In the genomic region with DNA sequence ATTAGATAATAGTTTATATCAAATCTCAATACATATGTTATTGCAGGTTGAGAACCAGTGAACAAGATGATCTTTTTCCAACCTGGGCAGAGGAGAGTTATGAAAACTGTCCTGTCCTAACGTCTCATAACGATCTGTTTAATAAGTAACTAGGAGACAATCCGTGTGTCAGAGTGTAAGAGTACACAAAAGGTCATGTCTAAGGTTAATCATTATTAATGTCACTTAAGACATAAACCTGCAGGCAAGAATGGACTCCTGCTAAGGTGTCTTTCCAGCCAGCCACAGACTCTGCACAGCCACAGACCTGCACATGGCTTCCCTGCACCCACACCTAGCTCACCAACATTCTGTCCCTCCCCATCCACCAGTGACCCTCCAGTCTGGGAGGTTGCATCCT, we compare ENCODE assay signal across 1 cellular context.
A peak's percentile ranks its signal among the peaks of the same experiment; 100 is the strongest.
TF ChIP-seq lines count a peak whose summit lies in the region.

No MANE protein-coding gene starts in this region.

TF ChIP-seq in HepG2, 621 proteins besides CTCF, POLR2A, EP300 and RAD21 (continues in another document):
- peak; percentile 93 for TF ChIP-seq HNF1A (IDR thresholded peaks at IDR 0.05; ENCODE audit: low read depth)
- peak; percentile 88 for TF ChIP-seq HNF1A (CRISPR knock-in tag; IDR thresholded peaks at IDR 0.05; ENCODE audit: borderline replicate concordance)
- 0 out of 2 replicates have a peak, but pooled peaks have one; percentile 22 for TF ChIP-seq CEBPG (CRISPR knock-in tag; IDR thresholded peaks at IDR 0.05)
- TF ChIP-seq ZIK1 (CRISPR knock-in tag; IDR thresholded peaks at IDR 0.05; ENCODE audit: borderline replicate concordance, low read depth): no peak
- TF ChIP-seq REPIN1 (CRISPR knock-in tag; IDR thresholded peaks at IDR 0.05; ENCODE audit: borderline replicate concordance, low read depth): no peak
- peak; percentile 46; the same call in 1 of the 2 replicates for TF ChIP-seq RXRB (CRISPR knock-in tag; IDR thresholded peaks at IDR 0.05; ENCODE audit: borderline replicate concordance)
- TF ChIP-seq HOXA9 (CRISPR knock-in tag; IDR thresholded peaks at IDR 0.05; ENCODE audit: borderline replicate concordance): no peak
- TF ChIP-seq POLR2G (IDR thresholded peaks at IDR 0.05; ENCODE audit: low read depth, low read length): no peak
- no peak for TF ChIP-seq ZNF430 (CRISPR knock-in tag; IDR thresholded peaks at IDR 0.05)
- TF ChIP-seq, protein P1, sequence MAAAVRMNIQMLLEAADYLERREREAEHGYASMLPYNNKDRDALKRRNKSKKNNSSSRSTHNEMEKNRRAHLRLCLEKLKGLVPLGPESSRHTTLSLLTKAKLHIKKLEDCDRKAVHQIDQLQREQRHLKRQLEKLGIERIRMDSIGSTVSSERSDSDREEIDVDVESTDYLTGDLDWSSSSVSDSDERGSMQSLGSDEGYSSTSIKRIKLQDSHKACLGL (CRISPR knock-in tag; IDR thresholded peaks at IDR 0.05): no peak
- no peak for TF ChIP-seq NRL (CRISPR knock-in tag; IDR thresholded peaks at IDR 0.05; ENCODE audit: borderline replicate concordance)
- no peak for TF ChIP-seq ZFP62 (CRISPR knock-in tag; IDR thresholded peaks at IDR 0.05)
- TF ChIP-seq, protein P2, sequence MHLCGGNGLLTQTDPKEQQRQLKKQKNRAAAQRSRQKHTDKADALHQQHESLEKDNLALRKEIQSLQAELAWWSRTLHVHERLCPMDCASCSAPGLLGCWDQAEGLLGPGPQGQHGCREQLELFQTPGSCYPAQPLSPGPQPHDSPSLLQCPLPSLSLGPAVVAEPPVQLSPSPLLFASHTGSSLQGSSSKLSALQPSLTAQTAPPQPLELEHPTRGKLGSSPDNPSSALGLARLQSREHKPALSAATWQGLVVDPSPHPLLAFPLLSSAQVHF (CRISPR knock-in tag; IDR thresholded peaks at IDR 0.05): no peak
- peak; percentile 65; the same call in 1 of the 2 replicates for TF ChIP-seq SOX5 (CRISPR knock-in tag; IDR thresholded peaks at IDR 0.05; ENCODE audit: borderline replicate concordance)
- no peak for TF ChIP-seq BRCA1 (CRISPR knock-in tag; IDR thresholded peaks at IDR 0.05)
- TF ChIP-seq HOXA3 (CRISPR knock-in tag; IDR thresholded peaks at IDR 0.05): no peak
- TF ChIP-seq IRF9 (CRISPR knock-in tag; IDR thresholded peaks at IDR 0.05; ENCODE audit: borderline replicate concordance): no peak
- peak; percentile 78 for TF ChIP-seq NR2F6 (IDR thresholded peaks at IDR 0.05)
- peak; percentile 83 for TF ChIP-seq NR2F6 (CRISPR knock-in tag; IDR thresholded peaks at IDR 0.05)
- no peak for TF ChIP-seq ZNF768 (CRISPR knock-in tag; IDR thresholded peaks at IDR 0.05)
- no peak for TF ChIP-seq FOXC1 (CRISPR knock-in tag; IDR thresholded peaks at IDR 0.05; ENCODE audit: borderline replicate concordance)
- TF ChIP-seq ZNF441 (CRISPR knock-in tag; IDR thresholded peaks at IDR 0.05; ENCODE audit: borderline replicate concordance): no peak
- no peak for TF ChIP-seq CENPBD1 (CRISPR knock-in tag; IDR thresholded peaks at IDR 0.05; ENCODE audit: borderline replicate concordance, low read depth)
- no peak for TF ChIP-seq ZNF83 (CRISPR knock-in tag; IDR thresholded peaks at IDR 0.05; ENCODE audit: borderline replicate concordance)
- TF ChIP-seq HNF1B (CRISPR knock-in tag; IDR thresholded peaks at IDR 0.05): 0 out of 2 replicates have a peak, but pooled peaks have one; percentile 44
- 0 out of 2 replicates have a peak, but pooled peaks have one; percentile 23 for TF ChIP-seq ZMYM4 (CRISPR knock-in tag; IDR thresholded peaks at IDR 0.05)
- no peak for TF ChIP-seq FOXP1 (IDR thresholded peaks at IDR 0.05)
- TF ChIP-seq FOXP1 (CRISPR knock-in tag; IDR thresholded peaks at IDR 0.05): peak; percentile 54; the same call in 1 of the 2 replicates
- TF ChIP-seq KMT2B (CRISPR knock-in tag; IDR thresholded peaks at IDR 0.05): no peak
- TF ChIP-seq TGIF2 (CRISPR knock-in tag; IDR thresholded peaks at IDR 0.05): no peak
- TF ChIP-seq SP5 (CRISPR knock-in tag; IDR thresholded peaks at IDR 0.05; ENCODE audit: borderline replicate concordance, low read depth): no peak
- TF ChIP-seq ZMAT5 (CRISPR knock-in tag; IDR thresholded peaks at IDR 0.05; ENCODE audit: borderline replicate concordance, low read depth): no peak
- 0 out of 2 replicates have a peak, but pooled peaks have one; percentile 53 for TF ChIP-seq HNRNPUL1 (IDR thresholded peaks at IDR 0.05; ENCODE audit: low read depth, low read length)
- no peak for TF ChIP-seq ZNF281 (CRISPR knock-in tag; IDR thresholded peaks at IDR 0.05; ENCODE audit: borderline replicate concordance)
- no peak for TF ChIP-seq ZNF280D (CRISPR knock-in tag; IDR thresholded peaks at IDR 0.05)
- TF ChIP-seq TCF7 (IDR thresholded peaks at IDR 0.05; ENCODE audit: low read depth): no peak
- TF ChIP-seq YEATS4 (CRISPR knock-in tag; IDR thresholded peaks at IDR 0.05; ENCODE audit: borderline replicate concordance): no peak
- TF ChIP-seq ATRX (CRISPR knock-in tag; IDR thresholded peaks at IDR 0.05; ENCODE audit: borderline replicate concordance): no peak
- no peak for TF ChIP-seq KLF9 (CRISPR knock-in tag; IDR thresholded peaks at IDR 0.05; ENCODE audit: low read depth)
- no peak for TF ChIP-seq IRX3 (CRISPR knock-in tag; IDR thresholded peaks at IDR 0.05; ENCODE audit: borderline replicate concordance, low read depth)
- TF ChIP-seq HMG20B (CRISPR knock-in tag; conservative IDR thresholded peaks at IDR 0.05): no peak
- TF ChIP-seq HOMEZ (CRISPR knock-in tag; IDR thresholded peaks at IDR 0.05; ENCODE audit: low read depth): peak; percentile 61; the same call in 1 of the 2 replicates
- no peak for TF ChIP-seq ZC3H4 (CRISPR knock-in tag; IDR thresholded peaks at IDR 0.05; ENCODE audit: borderline replicate concordance)
